In genomic region chr6:159941286-159942113, GRCh38 we compare ENCODE assay signal across 8 cellular contexts. TPM values are rescaled to one million over a fixed set of nuclear protein-coding genes. Genes with fewer than 3 reads are reported as not detected.
DNase-seq lines count a peak whose midpoint lies in the region; ATAC-seq lines count a peak whose summit lies in the region.

No MANE protein-coding gene starts in this region.

- H3K9me3 Mint-ChIP-seq in CD4-positive, CD25-positive, alpha-beta regulatory T cell = peaks cover 0 to 14% (median 2%) of the 10 kb centered on the region in 7 donors
- H3K9me3 Mint-ChIP-seq in activated naive CD8-positive, alpha-beta T cell treated with anti-CD3 and anti-CD28 coated beads, Interleukin-2, amount 50 U/mL, for 24 hours = peaks cover 12% of the 10 kb centered on the region

- no peaks in the 10 kb centered on the region for H3K36me3 Mint-ChIP-seq in CD4-positive, CD25-positive, alpha-beta regulatory T cell
- H3K36me3 Mint-ChIP-seq in activated naive CD8-positive, alpha-beta T cell treated with anti-CD3 and anti-CD28 coated beads, Interleukin-2, amount 50 U/mL, for 24 hours (ENCODE audit: low read depth) = peaks cover 2% of the 10 kb centered on the region

- ATAC-seq in CD4-positive, CD25-positive, alpha-beta regulatory T cell (ENCODE audit: low read depth in 2 of 2) = peak; percentile 59 to 75
- ATAC-seq in GM18511 (IDR thresholded peaks at IDR 0.05; ENCODE audit: unreplicated experiment) (peak; percentile 97), HG02938 (IDR thresholded peaks at IDR 0.05; ENCODE audit: unreplicated experiment) (peak; percentile 92)
- peak; percentile 88 for ATAC-seq in activated naive CD8-positive, alpha-beta T cell treated with anti-CD3 and anti-CD28 coated beads, Interleukin-2, amount 50 U/mL, for 24 hours

- no peaks in the 10 kb centered on the region for H3K36me3 ChIP-seq in CD4-positive, CD25-positive, alpha-beta regulatory T cell (ENCODE audit: control insufficient read depth, insufficient read depth, low read length)

- peaks cover 8% of the 10 kb centered on the region for H3K27me3 ChIP-seq in CD4-positive, CD25-positive, alpha-beta regulatory T cell (ENCODE audit: control insufficient read depth, insufficient read depth, low read length)

- H3K4me3 ChIP-seq in CD4-positive, CD25-positive, alpha-beta regulatory T cell (ENCODE audit: low read depth, low read length) = no peak overlapping the region

- DNase-seq in CD4-positive, CD25-positive, alpha-beta regulatory T cell = peak in 2 of 3 donors; percentile 59 to 68
- DNase-seq in NCI-H526 treated with DMSO at 0.1 percent for 48 hours (lab: John Stamatoyannopoulos, UW) = peak; percentile 34
- DNase-seq in activated naive CD8-positive, alpha-beta T cell treated with anti-CD3 and anti-CD28 coated beads, Interleukin-2, amount 50 U/mL, for 24 hours = peak; percentile 13
- DNase-seq in iPS-NIHi11 (ENCODE audit: low spot score) = peak; percentile 13
- peak; percentile 83 for DNase-seq in superior temporal gyrus (ENCODE audit: extremely low spot score)
- no peak for DNase-seq in NCI-H128 (lab: John Stamatoyannopoulos, UW; ENCODE audit: unreplicated experiment)

- peaks cover 12% of the 10 kb centered on the region for H3K27me3 Mint-ChIP-seq in CD4-positive, CD25-positive, alpha-beta regulatory T cell
- peaks cover 4% of the 10 kb centered on the region for H3K27me3 Mint-ChIP-seq in activated naive CD8-positive, alpha-beta T cell treated with anti-CD3 and anti-CD28 coated beads, Interleukin-2, amount 50 U/mL, for 24 hours

- H3K4me3 Mint-ChIP-seq in CD4-positive, CD25-positive, alpha-beta regulatory T cell = no peak overlapping the region
- no peak overlapping the region for H3K4me3 Mint-ChIP-seq in activated naive CD8-positive, alpha-beta T cell treated with anti-CD3 and anti-CD28 coated beads, Interleukin-2, amount 50 U/mL, for 24 hours

- peaks cover 8 to 13% of the 10 kb centered on the region in 2 experiments for H3K9me3 ChIP-seq in CD4-positive, CD25-positive, alpha-beta regulatory T cell (ENCODE audit: control insufficient read depth in 2 of 2, low read length in 2 of 2)

- H3K27ac Mint-ChIP-seq in CD4-positive, CD25-positive, alpha-beta regulatory T cell = no peak overlapping the region
- H3K27ac Mint-ChIP-seq in activated naive CD8-positive, alpha-beta T cell treated with anti-CD3 and anti-CD28 coated beads, Interleukin-2, amount 50 U/mL, for 24 hours = no peak overlapping the region

- H3K27ac ChIP-seq in CD4-positive, CD25-positive, alpha-beta regulatory T cell (ENCODE audit: insufficient read depth, low read length, poor library complexity, severe bottlenecking) = no peak overlapping the region

- H3K4me1 Mint-ChIP-seq in CD4-positive, CD25-positive, alpha-beta regulatory T cell = peaks cover 0 to 6% (median 2%) of the 10 kb centered on the region in 4 donors
- H3K4me1 Mint-ChIP-seq in activated naive CD8-positive, alpha-beta T cell treated with anti-CD3 and anti-CD28 coated beads, Interleukin-2, amount 50 U/mL, for 24 hours = peaks cover 5% of the 10 kb centered on the region

- H3K4me1 ChIP-seq in CD4-positive, CD25-positive, alpha-beta regulatory T cell (ENCODE audit: control insufficient read depth, insufficient read depth, low read length, poor library complexity, severe bottlenecking) = no peaks in the 10 kb centered on the region

RNA-seq across cellular contexts. Expression of gene IGF2R, which starts 27.4 kb away (rescaled TPM):
- 71.2 TPM for total RNA-seq in CD4-positive, CD25-positive, alpha-beta regulatory T cell
- polyA plus RNA-seq in CD4-positive, CD25-positive, alpha-beta regulatory T cell = 10 to 100 TPM in 2 of 4 donors, 1 to 10 TPM in 2; 8.8 to 13.4 (median 9.8) TPM

RNA-seq across cellular contexts. Expression of gene MAS1, which starts 50.7 kb away (rescaled TPM):
- total RNA-seq in CD4-positive, CD25-positive, alpha-beta regulatory T cell = not detected
- polyA plus RNA-seq in CD4-positive, CD25-positive, alpha-beta regulatory T cell = not detected
